In the genomic region with DNA sequence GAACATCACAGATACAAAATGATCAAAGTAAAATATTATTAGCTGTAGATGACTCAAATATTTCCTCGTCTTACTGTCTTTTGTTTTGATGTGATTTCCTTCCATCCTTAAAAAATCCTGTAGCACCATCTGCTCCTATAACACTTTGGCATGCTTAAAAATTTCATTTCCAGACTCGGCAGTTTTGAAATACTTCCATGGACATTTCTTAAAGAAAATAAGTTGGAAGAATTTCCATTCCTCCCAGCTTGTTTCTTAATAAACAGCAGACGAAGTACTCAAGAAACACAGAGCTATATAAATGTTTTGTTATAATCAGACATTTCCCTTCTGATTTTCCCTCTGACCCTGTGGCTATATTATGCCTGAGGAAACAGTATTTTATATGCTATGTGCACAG, we compare ENCODE assay signal across 22 cellular contexts. TPM values are rescaled to one million over a fixed set of nuclear protein-coding genes. Genes with fewer than 3 reads are reported as not detected.
"Had no signal": no experiment of that assay in that cellular context is flagged by ENCODE, and none has a peak within 500 bp of the region (broad histone marks: within the 10 kb centered on the region; RNA-seq: fewer than 3 reads in every experiment).

No MANE protein-coding gene starts in this region.

- H3K27me3 ChIP-seq: colonic mucosa, esophagus squamous epithelium, right lobe of liver, suprapubic skin, thyroid gland had no signal

- H3K9ac ChIP-seq: parathyroid adenoma had no signal

- DNase-seq: colonic mucosa; dermis blood vessel endothelial cell; esophagus squamous epithelium; foreskin keratinocyte; immature natural killer cell; left ventricle myocardium inferior; lower lobe of right lung; midbrain; occipital lobe; right lobe of liver; stimulated activated CD4-positive, alpha-beta T cell treated with anti-CD3 and anti-CD28 coated beads, Interleukin-4, amount 100 ng/mL, for 1 hour; stimulated activated CD8-positive, alpha-beta memory T cell treated with anti-CD3 and anti-CD28 coated beads, Interleukin-4, amount 100 ng/mL, for 48 hours; stimulated activated naive CD8-positive, alpha-beta T cell treated with anti-CD3 and anti-CD28 coated beads, Interleukin-15, Interleukin-2, amounts not matched to agents 100 U/mL and 50 U/mL, for 24 hours; thyroid gland had no signal

- ATAC-seq: foreskin keratinocyte; lower lobe of right lung; natural killer cell treated with Interleukin-12 subunit alpha and Interleukin-12 subunit beta and Interleukin-15 and Interleukin-18, amount 100 ng/mL, for 72 hours; right lobe of liver; stimulated activated effector memory CD8-positive, alpha-beta T cell treated with anti-CD3 and anti-CD28 coated beads, Interleukin-12 subunit alpha, Interleukin-12 subunit beta, amount 100 ng/mL, for 72 hours; stimulated activated naive CD8-positive, alpha-beta T cell treated with anti-CD3 and anti-CD28 coated beads, Interleukin-15, Interleukin-2, amounts not matched to agents 100 U/mL and 50 U/mL, for 24 hours had no signal

- H3K36me3 ChIP-seq: colonic mucosa, esophagus squamous epithelium, left ventricle myocardium inferior, lower lobe of right lung, prostate gland, right lobe of liver, suprapubic skin, thyroid gland had no signal

- H3K4me1 ChIP-seq: colonic mucosa, esophagus squamous epithelium, foreskin keratinocyte, left ventricle myocardium inferior, lower lobe of right lung, parathyroid adenoma, prostate gland, right lobe of liver, thyroid gland had no signal

- H3K9me3 ChIP-seq: colonic mucosa, esophagus squamous epithelium, left ventricle myocardium inferior, lower lobe of right lung, prostate gland, right lobe of liver, suprapubic skin, thyroid gland had no signal

- H2AFZ ChIP-seq: parathyroid adenoma had no signal

- H3K4me3 ChIP-seq: colonic mucosa, esophagus squamous epithelium, left ventricle myocardium inferior, lower lobe of right lung, prostate gland, right lobe of liver, suprapubic skin, thyroid gland had no signal

- H3K79me2 ChIP-seq: parathyroid adenoma had no signal

- H3K27ac ChIP-seq: colonic mucosa, esophagus squamous epithelium, foreskin keratinocyte, left ventricle myocardium inferior, lower lobe of right lung, parathyroid adenoma, prostate gland, right lobe of liver, suprapubic skin, thyroid gland had no signal

RNA-seq across cellular contexts. Expression of gene SVEP1, which starts 41.2 kb away (rescaled TPM):
- total RNA-seq: natural killer cell treated with Interleukin-12 subunit alpha and Interleukin-12 subunit beta and Interleukin-15 and Interleukin-18, amount 100 ng/mL, for 72 hours had no signal
- polyA plus RNA-seq: foreskin keratinocyte had no signal

RNA-seq across cellular contexts. Expression of gene MUSK, which starts 47.9 kb away (rescaled TPM):
- total RNA-seq: dermis blood vessel endothelial cell; epithelial cell of proximal tubule; foreskin keratinocyte; natural killer cell treated with Interleukin-12 subunit alpha and Interleukin-12 subunit beta and Interleukin-15 and Interleukin-18, amount 100 ng/mL, for 72 hours; renal cortical epithelial cell had no signal
- polyA plus RNA-seq: foreskin keratinocyte, immature natural killer cell, keratinocyte had no signal
